In genomic region chr10:16116404-16117304, GRCh38 we compare ENCODE assay signal across 8 cellular contexts.
DNase-seq lines count a peak whose midpoint lies in the region; ATAC-seq and TF ChIP-seq lines count a peak whose summit lies in the region.

No MANE protein-coding gene starts in this region.

- H3K36me3 ChIP-seq in cardiac muscle cell: no peaks in the 10 kb centered on the region

- no peaks in the 10 kb centered on the region for H3K27me3 ChIP-seq in cardiac muscle cell

- ATAC-seq in Right ventricle myocardium inferior (no peak), HG03196 (IDR thresholded peaks at IDR 0.05; ENCODE audit: unreplicated experiment) (no peak), GM18858 (IDR thresholded peaks at IDR 0.05; ENCODE audit: unreplicated experiment) (no peak)
- ATAC-seq in activated CD8-positive, alpha-beta T cell treated with anti-CD3 and anti-CD28 coated beads for 36 hours: no peak

- peak; percentile 51 for TF ChIP-seq CTCF in cardiac muscle cell (IDR thresholded peaks at IDR 0.05; ENCODE audit: low read depth, low read length)
- peak; percentile 50 for TF ChIP-seq CTCF in activated CD8-positive, alpha-beta T cell treated with anti-CD3 and anti-CD28 coated beads for 36 hours (IDR thresholded peaks at IDR 0.05)

- H3K4me1 ChIP-seq in cardiac muscle cell (ENCODE audit: low read depth): no peaks in the 10 kb centered on the region

- H3K27me3 Mint-ChIP-seq in activated CD8-positive, alpha-beta T cell treated with anti-CD3 and anti-CD28 coated beads for 36 hours: peaks cover 1% of the 10 kb centered on the region

- H3K9me3 Mint-ChIP-seq in activated CD8-positive, alpha-beta T cell treated with anti-CD3 and anti-CD28 coated beads for 36 hours: no peaks in the 10 kb centered on the region

- DNase-seq in cardiac muscle cell (ENCODE audit: low read depth in 1 of 2, low spot score in 1 of 2) (peak; percentile 18 to 41), Right ventricle myocardium inferior (ENCODE audit: missing footprints) (no peak), HT-29 (ENCODE audit: low spot score) (peak; percentile 25), lung microvascular endothelial cell (ENCODE audit: low read depth in 2 of 2) (peak; percentile 61 to 67), NCI-H1930 (lab: John Stamatoyannopoulos, UW) (no peak)
- DNase-seq in activated CD8-positive, alpha-beta T cell treated with anti-CD3 and anti-CD28 coated beads for 36 hours: peak; percentile 13

- H3K9me3 ChIP-seq in cardiac muscle cell (ENCODE audit: low read depth): no peaks in the 10 kb centered on the region

- no peak overlapping the region for H3K27ac Mint-ChIP-seq in activated CD8-positive, alpha-beta T cell treated with anti-CD3 and anti-CD28 coated beads for 36 hours

- no peaks in the 10 kb centered on the region for H3K4me1 Mint-ChIP-seq in activated CD8-positive, alpha-beta T cell treated with anti-CD3 and anti-CD28 coated beads for 36 hours (ENCODE audit: low read depth)

- POLR2A ChIA-PET in activated CD8-positive, alpha-beta T cell treated with anti-CD3 and anti-CD28 coated beads for 36 hours (lab: Charles Lee): no interaction called here

- CTCF ChIA-PET in activated CD8-positive, alpha-beta T cell treated with anti-CD3 and anti-CD28 coated beads for 36 hours (lab: Charles Lee): no interaction called here

- no peaks in the 10 kb centered on the region for H3K36me3 Mint-ChIP-seq in activated CD8-positive, alpha-beta T cell treated with anti-CD3 and anti-CD28 coated beads for 36 hours (ENCODE audit: low read depth)

- H3K4me3 Mint-ChIP-seq in activated CD8-positive, alpha-beta T cell treated with anti-CD3 and anti-CD28 coated beads for 36 hours: no peak overlapping the region

- intact Hi-C loops in Right ventricle myocardium inferior (cut with DNase I): loop anchor here (10.0 kb wide), 1 partner anchor 668 kb away; no protein-coding TSS in a partner anchor
- intact Hi-C loops in activated CD8-positive, alpha-beta T cell treated with anti-CD3 and anti-CD28 coated beads for 36 hours (cut with micrococcal nuclease): loop anchor here (10.0 kb wide), 1 partner anchor 658 kb away; no protein-coding TSS in a partner anchor

- H3K27ac ChIP-seq in cardiac muscle cell: no peak overlapping the region

- H3K4me3 ChIP-seq in cardiac muscle cell: no peak overlapping the region

Comparison
In these comparisons a context has a peak if more than half of its experiments do, and no peak if none do; other contexts are left out.
1. DNase-seq: peak in cardiac muscle cell (2 of 2), HT-29 (single experiment), activated CD8-positive, alpha-beta T cell treated with anti-CD3 and anti-CD28 coated beads for 36 hours (single experiment) and lung microvascular endothelial cell (2 of 2); none in Right ventricle myocardium inferior (single experiment) and NCI-H1930 (0 of 2).